Comparison of ENCODE assay signal across 8 cellular contexts in the genomic region with DNA sequence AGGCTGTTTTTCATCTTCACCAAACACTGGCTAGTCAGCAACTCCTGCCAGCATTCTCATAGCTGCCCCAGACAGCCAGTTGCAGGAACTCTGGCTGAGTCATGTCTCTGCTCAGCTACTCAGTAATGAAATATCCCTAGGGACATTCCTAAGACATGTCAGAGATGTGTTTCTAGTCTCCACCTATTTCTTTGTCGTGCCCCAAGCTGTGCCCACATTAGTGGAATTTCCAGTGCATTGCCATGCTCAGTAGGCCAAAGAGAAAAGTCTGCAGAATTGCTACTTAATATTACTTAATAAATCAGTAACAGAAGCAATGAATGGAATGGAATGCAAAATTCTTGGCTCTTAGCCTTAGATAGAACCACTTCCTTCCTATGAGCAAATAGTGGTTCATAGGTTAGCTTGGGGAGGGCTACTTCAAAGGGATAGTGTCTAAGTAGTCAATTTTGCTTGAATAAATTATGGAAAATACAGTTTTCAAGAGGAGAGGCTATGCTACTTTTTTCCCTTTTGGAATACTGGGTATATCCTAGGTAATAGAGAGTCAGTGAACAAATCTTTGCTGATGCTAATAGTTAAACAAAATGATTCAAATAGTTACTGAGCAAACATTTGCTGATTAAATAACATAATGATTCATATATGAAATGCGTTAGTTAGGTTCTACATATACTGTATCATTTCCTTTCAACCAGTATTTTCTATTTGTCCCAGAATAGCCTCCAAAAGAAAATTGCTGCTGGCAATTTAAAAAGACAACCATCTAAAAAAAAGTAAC. TPM values are rescaled to one million over a fixed set of nuclear protein-coding genes. Genes with fewer than 3 reads are reported as not detected.
A peak's percentile ranks its signal among the peaks of the same experiment; 100 is the strongest.
DNase-seq lines count a peak whose midpoint lies in the region; ATAC-seq and TF ChIP-seq lines count a peak whose summit lies in the region.

No MANE protein-coding gene starts in this region.

- no peaks in the 10 kb centered on the region for H3K9me2 ChIP-seq in GM23248 (ENCODE audit: insufficient read depth)

- H3K27ac ChIP-seq in GM23248 (peak overlapping the region; percentile 91), right atrium auricular region (peak overlapping the region in 1 of 2 donors; percentile 57), skeletal muscle tissue (ENCODE audit: low read depth, low read length) (peak overlapping the region; percentile 37)

- H3K36me3 ChIP-seq in GM23248 (ENCODE audit: low read depth), result no peaks in the 10 kb centered on the region
- H3K36me3 ChIP-seq in right atrium auricular region, result no peaks in the 10 kb centered on the region
- no peaks in the 10 kb centered on the region for H3K36me3 ChIP-seq in skeletal muscle tissue (ENCODE audit: control insufficient read depth in 3 of 3, insufficient read depth in 3 of 3, low read length in 3 of 3)

- H3K4me1 ChIP-seq in GM23248 (ENCODE audit: insufficient read depth) (peaks cover 39% of the 10 kb centered on the region), right atrium auricular region (peaks cover 0 to 17% of the 10 kb centered on the region in 2 donors), skeletal muscle tissue (ENCODE audit: control insufficient read depth in 3 of 3, insufficient read depth in 3 of 3, low read length in 3 of 3) (peaks cover 8 to 13% (median 11%) of the 10 kb centered on the region in 3 donors)

- H3K27ac Mint-ChIP-seq in WTC11, result no peak overlapping the region

- no peaks in the 10 kb centered on the region for H3K4me1 Mint-ChIP-seq in WTC11

- peak; percentile 100 for DNase-seq in GM23248
- DNase-seq in WTC11 (ENCODE audit: low spot score), result peak; percentile 10
- peak; percentile 75 for DNase-seq in right atrium auricular region (ENCODE audit: low spot score)
- DNase-seq in ecto neural progenitor cell (ENCODE audit: low spot score), result no peak
- no peak for DNase-seq in inferior parietal cortex (ENCODE audit: extremely low spot score)
- DNase-seq in stimulated activated CD4-positive, alpha-beta T cell treated with anti-CD3 and anti-CD28 coated beads, Interleukin-2, amount 100 ng/mL, for 24 hours, result no peak

- H3K27me3 ChIP-seq in GM23248 (replicated peaks; ENCODE audit: insufficient read depth) (no peaks in the 10 kb centered on the region), right atrium auricular region (no peaks in the 10 kb centered on the region), skeletal muscle tissue (ENCODE audit: control insufficient read depth in 3 of 3, insufficient read depth in 3 of 3, low read length in 3 of 3) (no peaks in the 10 kb centered on the region)

- H3K4me2 ChIP-seq in GM23248 (ENCODE audit: unreplicated experiment), result peak overlapping the region; percentile 91

- H4K20me1 ChIP-seq in GM23248 (ENCODE audit: insufficient read depth), result no peaks in the 10 kb centered on the region

- peak overlapping the region; percentile 54 for H2AFZ ChIP-seq in GM23248

- H3K79me2 ChIP-seq in GM23248 (ENCODE audit: insufficient read depth), result no peaks in the 10 kb centered on the region

- CTCF ChIA-PET in WTC11 (lab: Charles Lee), result no interaction called here

- peaks cover 42% of the 10 kb centered on the region for H3F3A ChIP-seq in GM23248 (ENCODE audit: insufficient read depth)

- POLR2A ChIA-PET in WTC11 (lab: Charles Lee), result no interaction called here

- H3K9me3 ChIP-seq in GM23248 (ENCODE audit: low read depth), result no peaks in the 10 kb centered on the region
- H3K9me3 ChIP-seq in right atrium auricular region, result no peaks in the 10 kb centered on the region
- no peaks in the 10 kb centered on the region for H3K9me3 ChIP-seq in skeletal muscle tissue (ENCODE audit: control insufficient read depth in 3 of 3, low read length in 3 of 3)

- H3K27me3 Mint-ChIP-seq in WTC11 (ENCODE audit: low read depth), result no peaks in the 10 kb centered on the region

- H3K9me3 Mint-ChIP-seq in WTC11, result no peaks in the 10 kb centered on the region

- TF ChIP-seq CTCF in WTC11 (IDR thresholded peaks at IDR 0.05) (no peak), right atrium auricular region (IDR thresholded peaks at IDR 0.05) (no peak)

- no peaks in the 10 kb centered on the region for H3K36me3 Mint-ChIP-seq in WTC11

- peak overlapping the region; percentile 59 for H3K4me3 ChIP-seq in GM23248
- H3K4me3 ChIP-seq in right atrium auricular region, result no peak overlapping the region
- H3K4me3 ChIP-seq in skeletal muscle tissue (ENCODE audit: low read length in 3 of 3), result no peak overlapping the region

- 2% methylated on average over 2 of the region's 2 CpGs for WGBS in GM23248 (ENCODE audit: low coverage in 1 of 2, low lambda C conversion rate in 2 of 2, missing lambda C conversion rate in 2 of 2), 2 experiments

- in situ Hi-C loops in GM23248 (cut with MboI), result no loop called here

- H3K9ac ChIP-seq in GM23248 (peak overlapping the region; percentile 64), skeletal muscle tissue (ENCODE audit: low read depth in 1 of 3, low read length in 3 of 3) (no peak overlapping the region)

- H3K4me3 Mint-ChIP-seq in WTC11, result no peak overlapping the region

- ATAC-seq in WTC11 (peak; percentile 74), HG03378 (IDR thresholded peaks at IDR 0.05; ENCODE audit: unreplicated experiment) (no peak)

TF ChIP-seq in WTC11, 78 proteins besides CTCF, POLR2A, EP300 and RAD21 (continues in another document):
- TF ChIP-seq OVOL2 (CRISPR knock-in tag; IDR thresholded peaks at IDR 0.05; ENCODE audit: borderline replicate concordance) (no peak), ZNF317 (CRISPR knock-in tag; IDR thresholded peaks at IDR 0.05; ENCODE audit: borderline replicate concordance, low read depth) (no peak), ZNF532 (CRISPR knock-in tag; IDR thresholded peaks at IDR 0.05; ENCODE audit: borderline replicate concordance) (no peak), NFATC4 (CRISPR knock-in tag; IDR thresholded peaks at IDR 0.05) (no peak), PRDM15 (CRISPR knock-in tag; IDR thresholded peaks at IDR 0.05) (no peak)

RNA-seq across cellular contexts. Expression of gene SEMA3C, which starts 23.6 kb away (rescaled TPM):
- total RNA-seq in GM23248 (2014; rRNA removed; shearing (Covaris generic)), result 612 and 756 TPM in 2 replicates
- polyA plus RNA-seq in GM23248 (2016; fragmentation: Nextera tagmentation; extraction: Ambion mirVana), result 308 and 316 TPM in 2 replicates
- total RNA-seq in WTC11 (2021) (1.6 to 3.1 TPM (median 2.1 TPM) in 3 replicates), right atrium auricular region (10 to 100 TPM; 58.3 to 61.6 TPM), skeletal muscle tissue (266 TPM)

Comparison
In these comparisons a context has a peak if more than half of its experiments do, and no peak if none do; other contexts are left out.
1. DNase-seq: peak in GM23248 (single experiment), WTC11 (single experiment) and right atrium auricular region (single experiment); none in ecto neural progenitor cell (single experiment), inferior parietal cortex (single experiment) and stimulated activated CD4-positive, alpha-beta T cell treated with anti-CD3 and anti-CD28 coated beads, Interleukin-2, amount 100 ng/mL, for 24 hours (0 of 2).
2. RNA of gene SEMA3C, which starts 23.6 kb away (total RNA-seq): 612 to 756 TPM in GM23248, 266 TPM in skeletal muscle tissue (single experiment) and 58.3 to 61.6 TPM in right atrium auricular region; 1.6 to 3.1 TPM in WTC11; every median in the first group is over 10 times any median in the second.